In the genomic region with DNA sequence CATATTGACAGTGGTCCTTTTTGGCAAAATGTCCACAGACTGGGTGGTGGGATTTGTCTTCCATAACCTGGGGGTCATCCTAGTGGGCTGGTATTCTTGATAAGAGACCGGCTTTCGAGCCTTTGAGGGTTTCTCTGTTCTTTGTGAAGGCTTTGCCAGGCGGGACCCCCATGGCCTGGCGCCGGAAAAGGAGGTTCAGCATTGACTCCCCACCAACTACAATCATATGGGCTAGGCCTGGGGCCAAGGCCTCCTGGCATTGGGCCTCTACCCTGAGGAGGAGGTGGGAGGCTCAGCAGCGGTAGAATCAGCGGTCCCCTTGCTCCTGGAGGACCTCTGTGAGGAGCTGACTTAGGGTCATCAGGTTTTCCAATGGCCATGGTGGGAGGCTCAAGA, we compare ENCODE assay signal across 1 cellular context.
TF ChIP-seq lines count a peak whose summit lies in the region.

No MANE protein-coding gene starts in this region.

TF ChIP-seq in HepG2, 621 proteins besides CTCF, POLR2A, EP300 and RAD21:
- no peak for TF ChIP-seq ZNF713 (CRISPR knock-in tag; IDR thresholded peaks at IDR 0.05)
- TF ChIP-seq, protein P1, sequence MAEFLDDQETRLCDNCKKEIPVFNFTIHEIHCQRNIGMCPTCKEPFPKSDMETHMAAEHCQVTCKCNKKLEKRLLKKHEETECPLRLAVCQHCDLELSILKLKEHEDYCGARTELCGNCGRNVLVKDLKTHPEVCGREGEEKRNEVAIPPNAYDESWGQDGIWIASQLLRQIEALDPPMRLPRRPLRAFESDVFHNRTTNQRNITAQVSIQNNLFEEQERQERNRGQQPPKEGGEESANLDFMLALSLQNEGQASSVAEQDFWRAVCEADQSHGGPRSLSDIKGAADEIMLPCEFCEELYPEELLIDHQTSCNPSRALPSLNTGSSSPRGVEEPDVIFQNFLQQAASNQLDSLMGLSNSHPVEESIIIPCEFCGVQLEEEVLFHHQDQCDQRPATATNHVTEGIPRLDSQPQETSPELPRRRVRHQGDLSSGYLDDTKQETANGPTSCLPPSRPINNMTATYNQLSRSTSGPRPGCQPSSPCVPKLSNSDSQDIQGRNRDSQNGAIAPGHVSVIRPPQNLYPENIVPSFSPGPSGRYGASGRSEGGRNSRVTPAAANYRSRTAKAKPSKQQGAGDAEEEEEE (CRISPR knock-in tag; IDR thresholded peaks at IDR 0.05; ENCODE audit: borderline replicate concordance) = no peak
- TF ChIP-seq RORA (CRISPR knock-in tag; IDR thresholded peaks at IDR 0.05) = no peak
- TF ChIP-seq MED13 (CRISPR knock-in tag; IDR thresholded peaks at IDR 0.05) = no peak
- TF ChIP-seq, protein P2, sequence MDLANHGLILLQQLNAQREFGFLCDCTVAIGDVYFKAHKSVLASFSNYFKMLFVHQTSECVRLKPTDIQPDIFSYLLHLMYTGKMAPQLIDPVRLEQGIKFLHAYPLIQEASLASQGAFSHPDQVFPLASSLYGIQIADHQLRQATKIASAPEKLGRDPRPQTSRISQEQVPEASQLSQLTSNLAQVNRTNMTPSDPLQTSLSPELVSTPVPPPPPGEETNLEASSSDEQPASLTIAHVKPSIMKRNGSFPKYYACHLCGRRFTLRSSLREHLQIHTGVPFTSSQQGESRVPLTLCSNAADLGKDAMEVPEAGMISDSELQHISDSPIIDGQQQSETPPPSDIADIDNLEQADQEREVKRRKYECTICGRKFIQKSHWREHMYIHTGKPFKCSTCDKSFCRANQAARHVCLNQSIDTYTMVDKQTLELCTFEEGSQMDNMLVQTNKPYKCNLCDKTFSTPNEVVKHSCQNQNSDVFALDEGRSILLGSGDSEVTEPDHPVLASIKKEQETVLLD (CRISPR knock-in tag; IDR thresholded peaks at IDR 0.05; ENCODE audit: low read depth) = no peak
- TF ChIP-seq ESRRA (CRISPR knock-in tag; IDR thresholded peaks at IDR 0.05; ENCODE audit: low read depth) = no peak
